Comparison of ENCODE assay signal across 16 cellular contexts in genomic region chr4:56742080-56742871, GRCh38.
DNase-seq lines count a peak whose midpoint lies in the region; ATAC-seq, FAIRE-seq and TF ChIP-seq lines count a peak whose summit lies in the region.
"Had no signal": no experiment of that assay in that cellular context is flagged by ENCODE, and none has a peak within 500 bp of the region (broad histone marks: within the 10 kb centered on the region; RNA-seq: fewer than 3 reads in every experiment).

No MANE protein-coding gene starts in this region.

- H3K4me1 ChIP-seq in esophagus squamous epithelium (peaks cover 5 to 23% (median 11%) of the 10 kb centered on the region in 3 donors), mesendoderm (ENCODE audit: control insufficient read depth, low read depth, low read length) (no peaks in the 10 kb centered on the region)

- H3K18ac ChIP-seq in mesendoderm (ENCODE audit: low read length), result no peak overlapping the region

- H3K56ac ChIP-seq in mesendoderm (ENCODE audit: low read length), result no peak overlapping the region

- no peak overlapping the region for H4K8ac ChIP-seq in mesendoderm (ENCODE audit: low read depth, low read length)

- WGBS in esophagus squamous epithelium, 2 donors, result 82 to 83% methylated on average over 7 of the region's 8 CpGs
- no CpG with 5 or more reads among the region's 8 CpGs for WGBS in mesendoderm (ENCODE audit: extremely low coverage, insufficient coverage, low lambda C conversion rate)

- H3K36me3 ChIP-seq in esophagus squamous epithelium, result no peaks in the 10 kb centered on the region
- H3K36me3 ChIP-seq in mesendoderm (ENCODE audit: control insufficient read depth, insufficient read depth, low read length), result no peaks in the 10 kb centered on the region
- H3K36me3 ChIP-seq: BLaER1 treated with 17β-estradiol and CSF1 and Interleukin-3, amounts not matched to agents 10 nM and 100 nM had no signal

- H3K9ac ChIP-seq in mesendoderm (ENCODE audit: low read length), result no peak overlapping the region
- H3K9ac ChIP-seq: BLaER1 treated with 17β-estradiol and CSF1 and Interleukin-3, amounts not matched to agents 10 nM and 100 nM had no signal

- no peak overlapping the region for H2BK5ac ChIP-seq in mesendoderm (ENCODE audit: low read length)

- H3K79me2 ChIP-seq in mesendoderm (ENCODE audit: control insufficient read depth, insufficient read depth, low read length), result no peaks in the 10 kb centered on the region

- DNase-seq in EL (peak; percentile 44), RCC 7860 (ENCODE audit: low spot score) (peak; percentile 88), esophagus squamous epithelium (lab: John Stamatoyannopoulos, UW) (no peak), skeletal muscle cell (ENCODE audit: low read depth) (peak; percentile 17), mesendoderm (no peak), NCI-H1417 (lab: John Stamatoyannopoulos, UW) (no peak)
- DNase-seq: activated B cell treated with CpG ODN at 0.5 μM for 24 hours, foreskin melanocyte, immature natural killer cell, NCI-H2029, NCI-H526 had no signal

- H3K4me3 ChIP-seq in esophagus squamous epithelium (no peak overlapping the region), skeletal muscle cell (ENCODE audit: low read depth, low read length) (no peak overlapping the region), mesendoderm (ENCODE audit: low read length) (no peak overlapping the region)
- H3K4me3 ChIP-seq: BLaER1 treated with 17β-estradiol and CSF1 and Interleukin-3, amounts not matched to agents 10 nM and 100 nM had no signal

- FAIRE-seq in RCC 7860 (lab: Jason Lieb, UNC), result peak; percentile 94

- H2BK15ac ChIP-seq in mesendoderm (replicated peaks; ENCODE audit: low read depth), result no peak overlapping the region

- H4K5ac ChIP-seq in mesendoderm (ENCODE audit: low read length), result no peak overlapping the region

- TF ChIP-seq POLR2A in esophagus squamous epithelium (IDR thresholded peaks at IDR 0.05), result no peak

- no peak overlapping the region for H3K4ac ChIP-seq in mesendoderm (ENCODE audit: low read depth, low read length)

- no peaks in the 10 kb centered on the region for H3K27me3 ChIP-seq in esophagus squamous epithelium
- no peaks in the 10 kb centered on the region for H3K27me3 ChIP-seq in mesendoderm (ENCODE audit: insufficient read depth, low read length, poor library complexity)
- H3K27me3 ChIP-seq: BLaER1 treated with 17β-estradiol and CSF1 and Interleukin-3, amounts not matched to agents 10 nM and 100 nM had no signal

- no peak overlapping the region for H2BK120ac ChIP-seq in mesendoderm (ENCODE audit: low read depth, low read length)

- H3K9me3 ChIP-seq in esophagus squamous epithelium, result no peaks in the 10 kb centered on the region

- no peak for TF ChIP-seq CTCF in esophagus squamous epithelium (IDR thresholded peaks at IDR 0.05)

- intact Hi-C loops in esophagus squamous epithelium (cut with DNase I), result no loop called here

- no peaks in the 10 kb centered on the region for H3K79me1 ChIP-seq in mesendoderm (ENCODE audit: low read length)

- no peak for ATAC-seq in GM18867 (IDR thresholded peaks at IDR 0.05; ENCODE audit: unreplicated experiment)
- ATAC-seq in HG03025 (IDR thresholded peaks at IDR 0.05; ENCODE audit: low FRiP score, unreplicated experiment), result no peak
- ATAC-seq: Panc1, sciatic nerve had no signal

- no peak overlapping the region for H3K23ac ChIP-seq in mesendoderm (ENCODE audit: low read length)

- H3K27ac ChIP-seq in esophagus squamous epithelium (peak overlapping the region; percentile 2 to 58 (median 20)), mesendoderm (ENCODE audit: low read depth, low read length) (no peak overlapping the region)
- H3K27ac ChIP-seq: BLaER1 treated with 17β-estradiol and CSF1 and Interleukin-3, amounts not matched to agents 10 nM and 100 nM had no signal

- no peak overlapping the region for H3K4me2 ChIP-seq in mesendoderm (ENCODE audit: low read length)
- H3K4me2 ChIP-seq: BLaER1 treated with 17β-estradiol and CSF1 and Interleukin-3, amounts not matched to agents 10 nM and 100 nM had no signal

- H2AK5ac ChIP-seq in mesendoderm (ENCODE audit: low read length), result no peak overlapping the region

Comparison
In these comparisons a context has a peak if more than half of its experiments do, and no peak if none do; other contexts are left out.
1. DNase-seq: peak in EL (single experiment), RCC 7860 (single experiment) and skeletal muscle cell (single experiment); none in esophagus squamous epithelium (single experiment), mesendoderm (single experiment) and NCI-H1417 (0 of 3).